In genomic region chr4:40349561-40350198, GRCh38 we compare ENCODE assay signal across 13 cellular contexts. TPM values are rescaled to one million over a fixed set of nuclear protein-coding genes. Genes with fewer than 3 reads are reported as not detected.
A peak's percentile ranks its signal among the peaks of the same experiment; 100 is the strongest.
DNase-seq lines count a peak whose midpoint lies in the region; ATAC-seq and TF ChIP-seq lines count a peak whose summit lies in the region.
"Had no signal": no experiment of that assay in that cellular context is flagged by ENCODE, and none has a peak within 500 bp of the region (broad histone marks: within the 10 kb centered on the region; RNA-seq: fewer than 3 reads in every experiment).

No MANE protein-coding gene starts in this region.

- DNase-seq in AG08395 (ENCODE audit: low spot score) (peak; percentile 53), ELR (ENCODE audit: low read depth) (peak; percentile 48), iris pigment epithelial cell (ENCODE audit: low read depth) (peak; percentile 46), iPS-NIHi11 (ENCODE audit: low spot score) (no peak), progenitor cell of endocrine pancreas (ENCODE audit: low spot score, unreplicated experiment) (no peak), G401 (ENCODE audit: low spot score) (no peak)
- DNase-seq in activated CD8-positive, alpha-beta T cell treated with anti-CD3 and anti-CD28 coated beads for 36 hours: no peak
- DNase-seq in CD4-positive, alpha-beta memory T cell: no peak
- DNase-seq: activated CD8-positive, alpha-beta memory T cell treated with anti-CD3 and anti-CD28 coated beads, Interleukin-2, amount 50 U/mL, for 48 hours; left ventricle myocardium superior; Peyer's patch had no signal

- no peaks in the 10 kb centered on the region for H3K27me3 Mint-ChIP-seq in activated CD8-positive, alpha-beta T cell treated with anti-CD3 and anti-CD28 coated beads for 36 hours
- H3K27me3 Mint-ChIP-seq in CD4-positive, alpha-beta memory T cell: peaks cover 3% of the 10 kb centered on the region in 2 donors
- H3K27me3 Mint-ChIP-seq in progenitor cell of endocrine pancreas: no peaks in the 10 kb centered on the region

- in situ Hi-C loops in G401 (cut with HindIII; ENCODE audit: low sequenced_read_pairs): no loop called here

- TF ChIP-seq CTCF in activated CD8-positive, alpha-beta T cell treated with anti-CD3 and anti-CD28 coated beads for 36 hours (IDR thresholded peaks at IDR 0.05): no peak
- no peak for TF ChIP-seq CTCF in progenitor cell of endocrine pancreas (IDR thresholded peaks at IDR 0.05; ENCODE audit: unreplicated experiment)

- H3K27ac ChIP-seq in CD4-positive, alpha-beta memory T cell (ENCODE audit: low read depth, low read length): no peak overlapping the region
- H3K27ac ChIP-seq: neutrophil had no signal

- no peak overlapping the region for H3K4me3 ChIP-seq in CD4-positive, alpha-beta memory T cell (ENCODE audit: low read length in 2 of 2)
- H3K4me3 ChIP-seq: GM23338, Peyer's patch had no signal

- H3K4me1 Mint-ChIP-seq in activated CD8-positive, alpha-beta T cell treated with anti-CD3 and anti-CD28 coated beads for 36 hours (ENCODE audit: low read depth): peaks cover 6% of the 10 kb centered on the region
- peaks cover 0 to 2% (median 0%) of the 10 kb centered on the region in 4 donors for H3K4me1 Mint-ChIP-seq in CD4-positive, alpha-beta memory T cell
- H3K4me1 Mint-ChIP-seq in progenitor cell of endocrine pancreas (ENCODE audit: low read depth): no peaks in the 10 kb centered on the region
- H3K4me1 Mint-ChIP-seq: GM23338 had no signal

- no peaks in the 10 kb centered on the region for H3K36me3 ChIP-seq in CD4-positive, alpha-beta memory T cell (ENCODE audit: insufficient read depth, low read length)
- H3K36me3 ChIP-seq: neutrophil, Peyer's patch had no signal

- CTCF ChIA-PET in activated CD8-positive, alpha-beta T cell treated with anti-CD3 and anti-CD28 coated beads for 36 hours (lab: Charles Lee): interaction anchor here (2.8 kb wide), 1 partner anchor 24 kb away, joined by 7 read pairs; no protein-coding TSS in a partner anchor
- CTCF ChIA-PET in CD4-positive, alpha-beta memory T cell (lab: Charles Lee; ENCODE audit: partially characterized antibody): no interaction called here

- H3K27me3 ChIP-seq in CD4-positive, alpha-beta memory T cell (ENCODE audit: insufficient read depth, low read length): no peaks in the 10 kb centered on the region
- H3K27me3 ChIP-seq: neutrophil, Peyer's patch had no signal

- ATAC-seq in activated CD8-positive, alpha-beta T cell treated with anti-CD3 and anti-CD28 coated beads for 36 hours: peak; percentile 51
- ATAC-seq: GM23338, left ventricle myocardium superior had no signal

- H3K9me3 ChIP-seq in CD4-positive, alpha-beta memory T cell (ENCODE audit: control insufficient read depth in 1 of 2, low read length in 2 of 2): no peaks in the 10 kb centered on the region
- H3K9me3 ChIP-seq: neutrophil, Peyer's patch had no signal

- no peak overlapping the region for H3K4me3 Mint-ChIP-seq in activated CD8-positive, alpha-beta T cell treated with anti-CD3 and anti-CD28 coated beads for 36 hours
- H3K4me3 Mint-ChIP-seq in CD4-positive, alpha-beta memory T cell: no peak overlapping the region
- H3K4me3 Mint-ChIP-seq in progenitor cell of endocrine pancreas (ENCODE audit: low read depth): no peak overlapping the region
- H3K4me3 Mint-ChIP-seq: GM23338 had no signal

- H3K9me3 Mint-ChIP-seq in activated CD8-positive, alpha-beta T cell treated with anti-CD3 and anti-CD28 coated beads for 36 hours: no peaks in the 10 kb centered on the region
- H3K9me3 Mint-ChIP-seq in CD4-positive, alpha-beta memory T cell: peaks cover 0 to 1% (median 0%) of the 10 kb centered on the region in 8 donors
- no peaks in the 10 kb centered on the region for H3K9me3 Mint-ChIP-seq in progenitor cell of endocrine pancreas (ENCODE audit: low read depth)

- no peak overlapping the region for H3K27ac Mint-ChIP-seq in activated CD8-positive, alpha-beta T cell treated with anti-CD3 and anti-CD28 coated beads for 36 hours
- peak overlapping the region in 1 of 7 donors; percentile 2 for H3K27ac Mint-ChIP-seq in CD4-positive, alpha-beta memory T cell
- H3K27ac Mint-ChIP-seq in progenitor cell of endocrine pancreas: no peak overlapping the region
- H3K27ac Mint-ChIP-seq: GM23338 had no signal

- POLR2A ChIA-PET in activated CD8-positive, alpha-beta T cell treated with anti-CD3 and anti-CD28 coated beads for 36 hours (lab: Charles Lee): interaction anchor here (1.1 kb wide), 1 partner anchor 8 kb away, joined by 3 read pairs; no protein-coding TSS in a partner anchor
- POLR2A ChIA-PET in CD4-positive, alpha-beta memory T cell (lab: Charles Lee; ENCODE audit: partially characterized antibody): no interaction called here

- H3K36me3 Mint-ChIP-seq in activated CD8-positive, alpha-beta T cell treated with anti-CD3 and anti-CD28 coated beads for 36 hours (ENCODE audit: low read depth): no peaks in the 10 kb centered on the region
- H3K36me3 Mint-ChIP-seq in CD4-positive, alpha-beta memory T cell: no peaks in the 10 kb centered on the region
- no peaks in the 10 kb centered on the region for H3K36me3 Mint-ChIP-seq in progenitor cell of endocrine pancreas (ENCODE audit: insufficient read depth)

- intact Hi-C loops in activated CD8-positive, alpha-beta T cell treated with anti-CD3 and anti-CD28 coated beads for 36 hours (cut with micrococcal nuclease): no loop called here
- intact Hi-C loops in CD4-positive, alpha-beta memory T cell (cut with micrococcal nuclease): no loop called here

- no peaks in the 10 kb centered on the region for H3K4me1 ChIP-seq in CD4-positive, alpha-beta memory T cell (ENCODE audit: insufficient read depth, low read length)
- H3K4me1 ChIP-seq: Peyer's patch had no signal

RNA-seq across cellular contexts. Expression of gene CHRNA9, which starts 14.5 kb away (rescaled TPM):
- under 1 TPM; 0.11 to 0.38 TPM for total RNA-seq in activated CD8-positive, alpha-beta T cell treated with anti-CD3 and anti-CD28 coated beads for 36 hours
- total RNA-seq in CD4-positive, alpha-beta memory T cell: not detected
- not detected for polyA plus RNA-seq in CD4-positive, alpha-beta memory T cell
- total RNA-seq in progenitor cell of endocrine pancreas: 0.22 and 0.43 TPM in 2 replicates
- 0.61 TPM in 1 of 2 replicates, not detected in the other for total RNA-seq in G401 (2014; rRNA removed; shearing (Covaris generic))
- total RNA-seq: left ventricle myocardium superior, Peyer's patch had no signal

Comparison
In these comparisons a context has a peak if more than half of its experiments do, and no peak if none do; other contexts are left out.
1. DNase-seq: peak in AG08395 (single experiment), ELR (single experiment) and iris pigment epithelial cell (single experiment); none in activated CD8-positive, alpha-beta T cell treated with anti-CD3 and anti-CD28 coated beads for 36 hours (single experiment), CD4-positive, alpha-beta memory T cell (0 of 5), iPS-NIHi11 (single experiment), progenitor cell of endocrine pancreas (single experiment) and G401 (single experiment).